Comparison of ENCODE assay signal across 8 cellular contexts in the genomic region with DNA sequence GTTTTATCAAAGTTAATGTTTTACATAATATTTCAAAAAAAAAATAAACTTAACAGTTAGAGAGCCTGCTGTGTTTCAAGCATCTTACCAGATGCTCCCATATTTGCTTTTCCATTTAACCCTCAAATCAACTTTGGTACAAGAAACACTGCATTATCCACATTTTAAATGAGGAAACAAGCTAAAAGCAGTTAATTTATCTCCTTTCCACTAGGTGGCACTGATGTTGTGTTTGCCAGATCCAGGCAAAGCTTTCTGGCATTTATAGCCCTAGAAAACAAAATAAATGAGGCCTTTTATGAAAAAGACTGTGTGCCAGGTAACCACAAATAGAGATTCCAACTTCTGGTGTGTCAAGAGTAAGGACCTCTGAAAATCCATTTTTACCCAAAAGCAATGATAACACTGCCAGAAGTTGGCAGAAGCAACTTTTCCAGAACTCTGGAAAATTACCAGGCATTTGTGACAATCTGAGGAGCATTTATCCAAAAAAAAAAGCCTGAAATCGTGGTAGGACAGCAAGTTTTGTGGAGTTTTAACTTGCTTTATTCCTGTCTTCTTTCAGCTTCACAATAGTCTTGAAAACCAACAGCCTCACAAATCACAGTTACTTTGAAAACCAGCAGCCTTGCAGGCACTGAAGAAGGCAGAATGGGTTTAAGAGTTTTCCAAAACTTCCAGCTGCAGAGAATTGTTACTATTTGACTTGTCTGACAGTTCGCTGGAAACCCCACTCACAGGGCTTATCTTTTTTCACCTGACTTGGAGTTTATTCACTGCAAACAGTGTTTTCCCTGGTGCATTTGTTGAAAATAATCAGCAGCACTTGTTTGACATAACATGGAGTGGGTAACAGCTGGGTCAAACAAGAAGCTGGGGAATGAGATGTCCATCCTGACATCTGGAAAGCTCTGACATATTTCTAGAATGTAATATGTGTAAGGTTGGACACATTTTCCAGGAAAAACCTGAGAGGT. TPM values are rescaled to one million over a fixed set of nuclear protein-coding genes. Genes with fewer than 3 reads are reported as not detected.
DNase-seq lines count a peak whose midpoint lies in the region; ATAC-seq and TF ChIP-seq lines count a peak whose summit lies in the region.

No MANE protein-coding gene starts in this region.

- DNase-seq in AG10803 (ENCODE audit: low read depth) = peak; percentile 71
- DNase-seq in NCI-H2196 (lab: John Stamatoyannopoulos, UW; ENCODE audit: unreplicated experiment) = peak; percentile 65
- peak in 3 of 7 donors; percentile 13 to 27 (median 19) for DNase-seq in adrenal gland
- DNase-seq in hepatocyte (ENCODE audit: low spot score) = peak; percentile 63
- DNase-seq in suprapubic skin (ENCODE audit: low spot score in 2 of 2) = no peak

- no peak for TF ChIP-seq EP300 in suprapubic skin (IDR thresholded peaks at IDR 0.05)

- TF ChIP-seq CTCF in AG10803 (conservative IDR thresholded peaks at IDR 0.05; ENCODE audit: low read length) = peak; percentile 82
- peak; percentile 61 for TF ChIP-seq CTCF in GM12874 (IDR thresholded peaks at IDR 0.05; ENCODE audit: insufficient read depth, low read depth, low read length)
- TF ChIP-seq CTCF in adrenal gland (IDR thresholded peaks at IDR 0.05) = peak; percentile 61 to 82 (median 76)
- TF ChIP-seq CTCF in hepatocyte (IDR thresholded peaks at IDR 0.05; ENCODE audit: poor library complexity) = peak; percentile 74
- peak; percentile 30 to 56 for TF ChIP-seq CTCF in suprapubic skin (IDR thresholded peaks at IDR 0.05)

- intact Hi-C loops in adrenal gland (cut with DNase I) = no loop called here

- H3K27ac ChIP-seq in adrenal gland (peak overlapping the region in 3 of 5 donors; percentile 6 to 64 (median 47)), hepatocyte (peak overlapping the region; percentile 68), suprapubic skin (no peak overlapping the region)

- no peak for ATAC-seq in GM21367 (IDR thresholded peaks at IDR 0.05; ENCODE audit: unreplicated experiment)
- ATAC-seq in HG02852 (IDR thresholded peaks at IDR 0.05; ENCODE audit: unreplicated experiment) = no peak

- H3K79me2 ChIP-seq in hepatocyte = peaks cover 27% of the 10 kb centered on the region

- WGBS in adrenal gland, 4 donors = 6 to 30% (median 22%) methylated on average over 2 of the region's 2 CpGs
- 24% methylated on average over 2 of the region's 2 CpGs for WGBS in hepatocyte (ENCODE audit: low lambda C conversion rate, missing lambda C conversion rate)
- WGBS in suprapubic skin = 51% methylated on average over 2 of the region's 2 CpGs

- no peaks in the 10 kb centered on the region for H3K36me3 ChIP-seq in adrenal gland (replicated peaks in 1 of 2)
- H3K36me3 ChIP-seq in hepatocyte (replicated peaks; ENCODE audit: insufficient read depth, low read depth) = no peaks in the 10 kb centered on the region
- H3K36me3 ChIP-seq in suprapubic skin = peaks cover 6% of the 10 kb centered on the region

- H4K20me1 ChIP-seq in hepatocyte (ENCODE audit: insufficient read depth, poor library complexity, severe bottlenecking) = no peaks in the 10 kb centered on the region

- H3K4me1 ChIP-seq in adrenal gland (replicated peaks in 1 of 2) (peaks cover 17 to 36% of the 10 kb centered on the region in 2 donors), hepatocyte (ENCODE audit: insufficient read depth) (peaks cover 13% of the 10 kb centered on the region), suprapubic skin (no peaks in the 10 kb centered on the region)

- H3K27me3 ChIP-seq in adrenal gland = no peaks in the 10 kb centered on the region
- H3K27me3 ChIP-seq in hepatocyte = no peaks in the 10 kb centered on the region
- no peaks in the 10 kb centered on the region for H3K27me3 ChIP-seq in suprapubic skin

- H3K4me3 ChIP-seq in AG10803 (ENCODE audit: low read length) = no peak overlapping the region
- no peak overlapping the region for H3K4me3 ChIP-seq in adrenal gland
- H3K4me3 ChIP-seq in hepatocyte = no peak overlapping the region
- H3K4me3 ChIP-seq in suprapubic skin = no peak overlapping the region

- TF ChIP-seq POLR2A in adrenal gland (IDR thresholded peaks at IDR 0.05) (no peak), suprapubic skin (IDR thresholded peaks at IDR 0.05) (no peak)

- no peak overlapping the region for H2AFZ ChIP-seq in hepatocyte

- no peaks in the 10 kb centered on the region for H3K9me2 ChIP-seq in hepatocyte (replicated peaks; ENCODE audit: insufficient read depth)

- H3K4me2 ChIP-seq in hepatocyte = peak overlapping the region; percentile 6

- no peaks in the 10 kb centered on the region for H3K9me3 ChIP-seq in adrenal gland (replicated peaks in 1 of 3)
- H3K9me3 ChIP-seq in hepatocyte (ENCODE audit: low read depth) = no peaks in the 10 kb centered on the region
- no peaks in the 10 kb centered on the region for H3K9me3 ChIP-seq in suprapubic skin

RNA-seq across cellular contexts. Expression of gene FAM162A, which starts 9.2 kb away (rescaled TPM):
- total RNA-seq in adrenal gland = 100 to 1,000 TPM in 1 of 8 donors, 10 to 100 TPM in 7; 36.2 to 158 (median 67.7) TPM
- polyA plus RNA-seq in adrenal gland = 100 to 1,000 TPM in 2 of 3 donors, 10 to 100 TPM in 1; 96.0 to 287 (median 269) TPM
- 45.6 and 50.4 TPM in 2 replicates for total RNA-seq in hepatocyte
- 102 and 107 TPM in 2 replicates for polyA plus RNA-seq in hepatocyte
- total RNA-seq in suprapubic skin = 10 to 100 TPM; 28.6 to 40.3 (median 33.4) TPM

RNA-seq across cellular contexts. Expression of gene MIX23, which starts 10.1 kb away (rescaled TPM):
- total RNA-seq in adrenal gland = 10 to 100 TPM; 10.6 to 44.4 (median 32.5) TPM
- polyA plus RNA-seq in adrenal gland = 100 to 1,000 TPM in 1 of 3 donors, 10 to 100 TPM in 2; 49.8 to 118 (median 57.4) TPM
- total RNA-seq in hepatocyte = 42.0 and 57.1 TPM in 2 replicates
- 42.8 and 46.4 TPM in 2 replicates for polyA plus RNA-seq in hepatocyte
- 10 to 100 TPM; 10.2 to 40.1 (median 22.7) TPM for total RNA-seq in suprapubic skin

RNA-seq across cellular contexts. Expression of gene WDR5B, which starts 22.7 kb away (rescaled TPM):
- total RNA-seq in adrenal gland (10 to 100 TPM in 1 of 8 donors, 1 to 10 TPM in 7; 3.6 to 10.3 (median 6.7) TPM), hepatocyte (6.4 and 8.2 TPM in 2 replicates), suprapubic skin (1 to 10 TPM; 2.5 to 6.6 (median 3.9) TPM)
- polyA plus RNA-seq in adrenal gland (1 to 10 TPM; 3.0 to 7.9 (median 3.3) TPM), hepatocyte (1.7 and 1.9 TPM in 2 replicates)

Comparison
In these comparisons a context has a peak if more than half of its experiments do, and no peak if none do; other contexts are left out.
1. DNase-seq: peak in AG10803 (single experiment), NCI-H2196 (single experiment) and hepatocyte (single experiment); none in suprapubic skin (0 of 2).
2. Peak in every context shown above with its lines, with median percentiles within 50 percentile points of each other: CTCF ChIP-seq.